In genomic region chr14:105485720-105486332, GRCh38 we compare ENCODE assay signal across 8 cellular contexts. TPM values are rescaled to one million over a fixed set of nuclear protein-coding genes. Genes with fewer than 3 reads are reported as not detected.
DNase-seq lines count a peak whose midpoint lies in the region; ATAC-seq and TF ChIP-seq lines count a peak whose summit lies in the region.

No MANE protein-coding gene starts in this region.

- peak; percentile 78 for DNase-seq in DMS 273 (lab: John Stamatoyannopoulos, UW; ENCODE audit: unreplicated experiment)
- DNase-seq in DMS 273 treated with DMSO at 0.1 percent for 48 hours (lab: John Stamatoyannopoulos, UW), result no peak
- DNase-seq in NCI-H82 (lab: John Stamatoyannopoulos, UW), result peak; percentile 76
- DNase-seq in ascending aorta (ENCODE audit: low spot score in 2 of 2), result no peak
- peak; percentile 58 for DNase-seq in ureter (ENCODE audit: low spot score)

- ATAC-seq in HG03039 (IDR thresholded peaks at IDR 0.05; ENCODE audit: unreplicated experiment) (no peak), GM21381 (IDR thresholded peaks at IDR 0.05; ENCODE audit: unreplicated experiment) (no peak)

- TF ChIP-seq CTCF in ascending aorta (IDR thresholded peaks at IDR 0.05) (peak in 2 of 3 experiments; percentile 13 to 29), liver (IDR thresholded peaks at IDR 0.05; ENCODE audit: low read depth, low read length, missing input control) (peak; percentile 16)

- H3K4me1 ChIP-seq in ascending aorta (peaks cover 40 to 72% of the 10 kb centered on the region in 2 donors), liver (ENCODE audit: control insufficient read depth in 4 of 4, insufficient read depth in 4 of 4, low read length in 3 of 4) (peaks cover 10 to 46% (median 23%) of the 10 kb centered on the region in 4 donors)

- TF ChIP-seq RAD21 in liver (IDR thresholded peaks at IDR 0.05), result peak; percentile 11 to 22

- H3K4me3 ChIP-seq in ascending aorta (peak overlapping the region in 1 of 2 donors; percentile 64), liver (ENCODE audit: low read depth in 1 of 3, low read length in 3 of 3) (no peak overlapping the region)

- WGBS in liver, result 23% methylated on average over 21 of the region's 21 CpGs

- H3K27ac ChIP-seq in ascending aorta, result peak overlapping the region; percentile 89 to 99
- H3K27ac ChIP-seq in liver (ENCODE audit: low read depth in 1 of 2, low read length in 2 of 2), result no peak overlapping the region

- H3K9ac ChIP-seq in liver (ENCODE audit: low read depth in 1 of 2, low read length in 2 of 2), result no peak overlapping the region

- H3K36me3 ChIP-seq in ascending aorta (no peaks in the 10 kb centered on the region), liver (ENCODE audit: control insufficient read depth in 4 of 4, insufficient read depth in 3 of 4, low read depth in 1 of 4, low read length in 3 of 4) (peaks cover 0 to 1% (median 0%) of the 10 kb centered on the region in 4 donors)

- H3K9me3 ChIP-seq in ascending aorta (no peaks in the 10 kb centered on the region), liver (ENCODE audit: control insufficient read depth in 4 of 4, low read length in 3 of 4) (no peaks in the 10 kb centered on the region)

- H3K27me3 ChIP-seq in ascending aorta (no peaks in the 10 kb centered on the region), liver (ENCODE audit: control insufficient read depth in 4 of 4, insufficient read depth in 4 of 4, low read length in 3 of 4) (no peaks in the 10 kb centered on the region)

- intact Hi-C loops in ascending aorta (cut with DNase I), result loop anchor here (10.0 kb wide), 3 partner anchors 461 to 801 kb away; partner anchors contain the start of genes CDCA4 and INF2

TF ChIP-seq in liver, 16 proteins besides CTCF, POLR2A, EP300 and RAD21:
- no peak for TF ChIP-seq HNF4G (IDR thresholded peaks at IDR 0.05)
- TF ChIP-seq ZBTB33 (IDR thresholded peaks at IDR 0.05), result no peak
- TF ChIP-seq MAX (IDR thresholded peaks at IDR 0.05), result no peak
- no peak for TF ChIP-seq YY1 (IDR thresholded peaks at IDR 0.05)

RNA-seq across cellular contexts. Expression of gene CRIP1, which starts 0.9 kb away (rescaled TPM):
- total RNA-seq in ascending aorta (106 TPM), liver (1 to 10 TPM; 1.4 to 1.8 TPM), ureter (127 TPM)
- polyA plus RNA-seq in liver, result 10 to 100 TPM in 1 of 2 donors, 1 to 10 TPM in 1; 6.0 to 11.4 TPM

RNA-seq across cellular contexts. Expression of gene TEDC1, which starts 5.2 kb away (rescaled TPM):
- total RNA-seq in ascending aorta (12.7 TPM), liver (1 to 10 TPM; 2.2 to 7.5 TPM), ureter (9.7 TPM)
- polyA plus RNA-seq in liver, result 1 to 10 TPM in 1 of 2 donors, under 1 TPM in 1; 0.97 to 4.2 TPM

RNA-seq across cellular contexts. Expression of gene CRIP2, which starts 11.2 kb away (rescaled TPM):
- total RNA-seq in ascending aorta (665 TPM), liver (10 to 100 TPM in 1 of 2 donors, 1 to 10 TPM in 1; 4.3 to 10.9 TPM), ureter (186 TPM)
- polyA plus RNA-seq in liver, result 10 to 100 TPM; 30.6 to 40.0 TPM

RNA-seq across cellular contexts. Expression of gene TMEM121, which starts 40.6 kb away (rescaled TPM):
- 34.6 TPM for total RNA-seq in ascending aorta
- under 1 TPM; 0.33 to 0.37 TPM for total RNA-seq in liver
- polyA plus RNA-seq in liver, result 1 to 10 TPM in 1 of 2 donors, not detected in 1; 1.5 TPM
- total RNA-seq in ureter, result 1.1 TPM

Comparison
In these comparisons a context has a peak if more than half of its experiments do, and no peak if none do; other contexts are left out.
1. DNase-seq: peak in DMS 273 (single experiment), NCI-H82 (single experiment) and ureter (single experiment); none in DMS 273 treated with DMSO at 0.1 percent for 48 hours (single experiment) and ascending aorta (0 of 2).
2. H3K27ac ChIP-seq: peak in ascending aorta (2 of 2); none in liver (0 of 2).
3. RNA of gene CRIP1, which starts 0.9 kb away (total RNA-seq): 127 TPM in ureter (single experiment) and 106 TPM in ascending aorta (single experiment); 1.4 to 1.8 TPM in liver; every median in the first group is over 10 times any median in the second.
4. RNA of gene CRIP2, which starts 11.2 kb away (total RNA-seq): 665 TPM in ascending aorta (single experiment) and 186 TPM in ureter (single experiment); 4.3 to 10.9 TPM in liver; every median in the first group is over 10 times any median in the second.